9 cellular contexts compared by ENCODE assay signal in the genomic region with DNA sequence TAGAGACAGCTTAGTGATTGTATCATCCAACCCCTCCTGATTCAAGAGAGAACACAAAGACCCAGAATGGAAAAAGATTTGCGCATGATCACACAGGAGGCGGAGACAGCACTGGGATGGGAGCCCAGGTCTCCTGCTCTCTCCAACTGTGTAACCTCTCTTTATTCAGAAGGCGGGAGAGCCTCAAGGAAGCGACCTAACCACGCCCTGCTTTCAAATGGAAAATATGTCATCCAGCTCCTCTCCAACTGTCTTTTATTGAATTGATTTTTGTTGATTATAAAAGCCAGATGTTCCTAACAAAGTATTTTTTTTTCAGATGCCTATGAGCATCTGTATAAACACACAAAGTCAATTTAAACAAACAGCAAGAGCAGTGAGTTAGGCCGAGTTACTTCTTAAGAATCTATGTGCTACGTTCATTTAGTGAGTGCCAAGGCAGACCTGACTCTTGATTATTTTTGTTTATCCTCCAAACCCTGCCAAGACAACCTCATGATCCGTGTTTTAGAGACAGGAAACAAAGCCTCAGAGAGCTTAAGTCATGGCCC.
A peak's percentile ranks its signal among the peaks of the same experiment; 100 is the strongest.
DNase-seq lines count a peak whose midpoint lies in the region; ATAC-seq and TF ChIP-seq lines count a peak whose summit lies in the region.
"Had no signal": no experiment of that assay in that cellular context is flagged by ENCODE, and none has a peak within 500 bp of the region (broad histone marks: within the 10 kb centered on the region; RNA-seq: fewer than 3 reads in every experiment).

No MANE protein-coding gene starts in this region.

- ATAC-seq in left cardiac atrium, result peak; percentile 78 to 94
- no peak for ATAC-seq in GM18858 (IDR thresholded peaks at IDR 0.05; ENCODE audit: unreplicated experiment)

- intact Hi-C loops in left cardiac atrium (cut with DNase I), result no loop called here
- intact Hi-C loops in stomach (cut with DNase I; ENCODE audit: low total_unique reads), result no loop called here

- TF ChIP-seq CTCF in Peyer's patch (IDR thresholded peaks at IDR 0.05) (no peak), stomach (IDR thresholded peaks at IDR 0.05) (no peak)

- TF ChIP-seq EP300 in stomach (IDR thresholded peaks at IDR 0.05), result no peak

- peaks cover 0 to 38% (median 8%) of the 10 kb centered on the region in 4 donors for H3K4me1 ChIP-seq in Peyer's patch
- H3K4me1 ChIP-seq in stomach, result peaks cover 0 to 22% (median 12%) of the 10 kb centered on the region in 4 donors

- H3K36me3 ChIP-seq in Peyer's patch, result no peaks in the 10 kb centered on the region
- no peaks in the 10 kb centered on the region for H3K36me3 ChIP-seq in stomach

- TF ChIP-seq POLR2A in Peyer's patch (IDR thresholded peaks at IDR 0.05) (no peak), stomach (IDR thresholded peaks at IDR 0.05) (no peak)

- H3K27ac ChIP-seq in Peyer's patch (peak overlapping the region; percentile 55 to 79 (median 59)), stomach (peak overlapping the region in 4 of 5 donors; percentile 14 to 74 (median 44))

- 35 to 49% (median 46%) methylated on average over 8 of the region's 8 CpGs for WGBS in stomach, 5 donors

- H3K27me3 ChIP-seq in Peyer's patch (no peaks in the 10 kb centered on the region), stomach (no peaks in the 10 kb centered on the region)

- H3K4me3 ChIP-seq in Peyer's patch, result no peak overlapping the region
- H3K4me3 ChIP-seq in stomach, result no peak overlapping the region

- DNase-seq in NCI-H1092 treated with DMSO at 0.1 percent for 48 hours (lab: John Stamatoyannopoulos, UW), result peak; percentile 12
- DNase-seq in NCI-H1092 (lab: John Stamatoyannopoulos, UW), result no peak
- peak in 1 of 3 donors; percentile 61 for DNase-seq in Peyer's patch
- peak; percentile 73 for DNase-seq in left cardiac atrium
- no peak for DNase-seq in stomach
- no peak for DNase-seq in NK-92 (lab: John Stamatoyannopoulos, UW; ENCODE audit: unreplicated experiment)
- DNase-seq in activated CD4-positive, CD25-positive, alpha-beta regulatory T cell treated with anti-CD3 and anti-CD28 coated beads, Interleukin-2, amount 50 U/mL, for 72 hours, result no peak
- DNase-seq: activated CD4-positive, alpha-beta memory T cell treated with anti-CD3 and anti-CD28 coated beads, Interleukin-2, amount 10 ng/mL, durations not matched to agents 7 days and 5 days had no signal

- H3K9me3 ChIP-seq in Peyer's patch, result no peaks in the 10 kb centered on the region
- no peaks in the 10 kb centered on the region for H3K9me3 ChIP-seq in stomach

Comparison
In these comparisons a context has a peak if more than half of its experiments do, and no peak if none do; other contexts are left out.
1. DNase-seq: peak in NCI-H1092 treated with DMSO at 0.1 percent for 48 hours (single experiment) and left cardiac atrium (single experiment); none in NCI-H1092 (single experiment), stomach (single experiment), NK-92 (single experiment) and activated CD4-positive, CD25-positive, alpha-beta regulatory T cell treated with anti-CD3 and anti-CD28 coated beads, Interleukin-2, amount 50 U/mL, for 72 hours (single experiment).